8 cellular contexts compared by ENCODE assay signal in genomic region chr4:17577660-17578481, GRCh38. TPM values are rescaled to one million over a fixed set of nuclear protein-coding genes. Genes with fewer than 3 reads are reported as not detected.
A peak's percentile ranks its signal among the peaks of the same experiment; 100 is the strongest.
DNase-seq lines count a peak whose midpoint lies in the region; ATAC-seq and TF ChIP-seq lines count a peak whose summit lies in the region.

No MANE protein-coding gene starts in this region.

- H3K4me1 ChIP-seq in NT2/D1 (ENCODE audit: insufficient read depth, insufficient read length), result peaks cover 5% of the 10 kb centered on the region
- peaks cover 5% of the 10 kb centered on the region for H3K4me1 ChIP-seq in ovary (ENCODE audit: insufficient read depth)

- H3K9ac ChIP-seq in NT2/D1 (ENCODE audit: insufficient read length, low read depth), result peak overlapping the region; percentile 93

- 3 to 4% (median 3%) methylated on average over 34 of the region's 34 CpGs for WGBS in ovary, 3 donors

- H3K36me3 ChIP-seq in NT2/D1 (ENCODE audit: insufficient read depth, insufficient read length, low read length) (peaks cover 44% of the 10 kb centered on the region), ovary (no peaks in the 10 kb centered on the region)

- ATAC-seq in HG02763 (IDR thresholded peaks at IDR 0.05; ENCODE audit: unreplicated experiment) (peak; percentile 7), Right ventricle myocardium inferior (peak; percentile 5)

- no peak for TF ChIP-seq EP300 in ovary (IDR thresholded peaks at IDR 0.05)

- TF ChIP-seq CTCF in ovary (IDR thresholded peaks at IDR 0.05), result no peak

- CTCF ChIA-PET in activated naive CD4-positive, alpha-beta T cell treated with anti-CD3 and anti-CD28 coated beads for 36 hours (lab: Charles Lee), result interaction anchor here (0.7 to 2.4 kb wide), 6 partner anchors 16 to 232 kb away, joined by 3 to 17 read pairs (median 3); partner anchors contain the start of genes DCAF16 and MED28

- intact Hi-C loops in activated naive CD4-positive, alpha-beta T cell treated with anti-CD3 and anti-CD28 coated beads for 36 hours (cut with micrococcal nuclease), result loop anchor here (1.0 kb wide), 9 partner anchors 29 to 1897 kb away; partner anchors contain the start of genes DCAF16, FAM200B, MED28 and NCAPG
- intact Hi-C loops in Right ventricle myocardium inferior (cut with DNase I) (loop anchor here (1.0 kb wide), 2 partner anchors 36 to 232 kb away; partner anchors contain the start of genes DCAF16, MED28 and NCAPG), ovary (cut with DNase I) (loop anchor here in 3 of 4 donors (5.0 to 10.0 kb wide), 3 partner anchors 34 to 227 kb away; partner anchors contain the start of gene MED28 (in 1 of the 3))

- no peaks in the 10 kb centered on the region for H3K9me3 Mint-ChIP-seq in activated naive CD4-positive, alpha-beta T cell treated with anti-CD3 and anti-CD28 coated beads for 36 hours

- DNase-seq in NCI-H82 (lab: John Stamatoyannopoulos, UW) (peak; percentile 28), NCI-H82 treated with DMSO at 0.1 percent for 48 hours (lab: John Stamatoyannopoulos, UW; ENCODE audit: unreplicated experiment) (no peak), NT2/D1 (ENCODE audit: low read depth, low spot score) (no peak), Right ventricle myocardium inferior (ENCODE audit: missing footprints) (peak; percentile 83), ovary (peak; percentile 39 to 72 (median 56)), NCI-H2227 (lab: John Stamatoyannopoulos, UW; ENCODE audit: unreplicated experiment) (no peak)
- peak; percentile 49 for DNase-seq in activated naive CD4-positive, alpha-beta T cell treated with anti-CD3 and anti-CD28 coated beads for 36 hours

- H3K9me3 ChIP-seq in NT2/D1 (ENCODE audit: insufficient read depth, low read length), result no peaks in the 10 kb centered on the region
- H3K9me3 ChIP-seq in ovary, result no peaks in the 10 kb centered on the region

- H3K36me3 Mint-ChIP-seq in activated naive CD4-positive, alpha-beta T cell treated with anti-CD3 and anti-CD28 coated beads for 36 hours (ENCODE audit: low read depth), result peaks cover 28% of the 10 kb centered on the region

- TF ChIP-seq POLR2A in ovary (IDR thresholded peaks at IDR 0.05), result no peak

- peak overlapping the region; percentile 95 for H3K27ac Mint-ChIP-seq in activated naive CD4-positive, alpha-beta T cell treated with anti-CD3 and anti-CD28 coated beads for 36 hours

- peak overlapping the region in 1 of 2 donors; percentile 77 for H3K27ac ChIP-seq in ovary

- H3K4me1 Mint-ChIP-seq in activated naive CD4-positive, alpha-beta T cell treated with anti-CD3 and anti-CD28 coated beads for 36 hours (ENCODE audit: low read depth), result peaks cover 24% of the 10 kb centered on the region

- H3K4me3 ChIP-seq in NT2/D1 (ENCODE audit: insufficient read length, low read depth), result peak overlapping the region; percentile 63
- peak overlapping the region; percentile 64 for H3K4me3 ChIP-seq in ovary

- no peaks in the 10 kb centered on the region for H3K27me3 Mint-ChIP-seq in activated naive CD4-positive, alpha-beta T cell treated with anti-CD3 and anti-CD28 coated beads for 36 hours (ENCODE audit: low read depth)

- H3K4me3 Mint-ChIP-seq in activated naive CD4-positive, alpha-beta T cell treated with anti-CD3 and anti-CD28 coated beads for 36 hours, result peak overlapping the region; percentile 89

- H3K27me3 ChIP-seq in NT2/D1 (ENCODE audit: insufficient read depth, insufficient read length) (no peaks in the 10 kb centered on the region), ovary (no peaks in the 10 kb centered on the region)

RNA-seq across cellular contexts. Expression of gene LAP3, which starts 0.9 kb away (rescaled TPM):
- 100 to 1,000 TPM; 109 to 111 TPM for total RNA-seq in activated naive CD4-positive, alpha-beta T cell treated with anti-CD3 and anti-CD28 coated beads for 36 hours
- total RNA-seq in Right ventricle myocardium inferior, result 56.9 TPM
- 10 to 100 TPM; 23.5 to 54.7 (median 33.9) TPM for total RNA-seq in ovary
- polyA plus RNA-seq in ovary, result 10 to 100 TPM; 33.3 to 69.0 TPM

RNA-seq across cellular contexts. Expression of gene MED28, which starts 36.6 kb away (rescaled TPM):
- total RNA-seq in activated naive CD4-positive, alpha-beta T cell treated with anti-CD3 and anti-CD28 coated beads for 36 hours, result 10 to 100 TPM; 52.3 to 59.5 TPM
- total RNA-seq in Right ventricle myocardium inferior (22.0 TPM), ovary (10 to 100 TPM; 14.7 to 78.7 (median 62.1) TPM)
- 10 to 100 TPM; 17.5 to 22.4 TPM for polyA plus RNA-seq in ovary

Comparison
In these comparisons a context has a peak if more than half of its experiments do, and no peak if none do; other contexts are left out.
1. DNase-seq: peak in NCI-H82 (single experiment), activated naive CD4-positive, alpha-beta T cell treated with anti-CD3 and anti-CD28 coated beads for 36 hours (single experiment), Right ventricle myocardium inferior (single experiment) and ovary (5 of 5); none in NCI-H82 treated with DMSO at 0.1 percent for 48 hours (single experiment), NT2/D1 (single experiment) and NCI-H2227 (single experiment).